25 cellular contexts compared by ENCODE assay signal in genomic region chrX:95117556-95117955, GRCh38.
A peak's percentile ranks its signal among the peaks of the same experiment; 100 is the strongest.
DNase-seq lines count a peak whose midpoint lies in the region; ATAC-seq, FAIRE-seq and TF ChIP-seq lines count a peak whose summit lies in the region.
"Had no signal": no experiment of that assay in that cellular context is flagged by ENCODE, and none has a peak within 500 bp of the region (broad histone marks: within the 10 kb centered on the region; RNA-seq: fewer than 3 reads in every experiment).

No MANE protein-coding gene starts in this region.

- intact Hi-C loops in mammary epithelial cell (cut with micrococcal nuclease) (no loop called here), breast epithelium (cut with DNase I; ENCODE audit: low total_unique reads) (no loop called here)

- H2AFZ ChIP-seq in mammary epithelial cell (ENCODE audit: low read depth, low read length): no peak overlapping the region

- H3K4me3 ChIP-seq in mammary epithelial cell (replicated peaks in 1 of 3; ENCODE audit: insufficient read depth in 1 of 3, low read depth in 2 of 3, low read length in 3 of 3) (no peak overlapping the region), breast epithelium (no peak overlapping the region), bronchial epithelial cell (ENCODE audit: low read depth, low read length) (no peak overlapping the region)
- H3K4me3 ChIP-seq: BLaER1, GM12878 had no signal

- H3K4me2 ChIP-seq in mammary epithelial cell (ENCODE audit: insufficient read depth, low read depth, low read length): no peak overlapping the region
- H3K4me2 ChIP-seq: BLaER1 had no signal

- dilution Hi-C loops in mammary epithelial cell (cut with HindIII; ENCODE audit: low sequenced_read_pairs): no loop called here

- H3K9me3 ChIP-seq in mammary epithelial cell (replicated peaks; ENCODE audit: insufficient read depth, low read length): no peaks in the 10 kb centered on the region
- H3K9me3 ChIP-seq in breast epithelium: peaks cover 3 to 17% of the 10 kb centered on the region in 2 donors
- H3K9me3 ChIP-seq: BE2C had no signal

- peaks cover 5% of the 10 kb centered on the region for H3K4me1 ChIP-seq in mammary epithelial cell (ENCODE audit: insufficient read depth, low read length)
- H3K4me1 ChIP-seq in breast epithelium: no peaks in the 10 kb centered on the region
- H3K4me1 ChIP-seq: BE2C, BLaER1 had no signal

- no peak for FAIRE-seq in bronchial epithelial cell (lab: Jason Lieb, UNC)
- FAIRE-seq: GM12878, GM12892, GM18507 had no signal

- peak; percentile 69 for DNase-seq in mammary epithelial cell
- DNase-seq in breast epithelium (ENCODE audit: low spot score in 2 of 2): no peak
- DNase-seq in bronchial epithelial cell (ENCODE audit: low read depth): peak; percentile 73
- DNase-seq in epithelial cell of prostate (ENCODE audit: low read depth, low spot score): peak; percentile 6
- no peak for DNase-seq in substantia nigra (lab: John Stamatoyannopoulos, UW)
- DNase-seq: ACHN; BE2C; C1 segment of cervical spinal cord; CD4-positive, alpha-beta memory T cell; CD4-positive, CD25-positive, alpha-beta regulatory T cell; CD8-positive, alpha-beta memory T cell; COR-L47; DMS 273 treated with DMSO at 0.1 percent for 48 hours; DMS153; DMS53; DMS79; DND-41; EL; GDM1 had no signal

- no peaks in the 10 kb centered on the region for H3K79me2 ChIP-seq in mammary epithelial cell (ENCODE audit: insufficient read depth, low read length)

- no peak for ATAC-seq in HG03457 (IDR thresholded peaks at IDR 0.05; ENCODE audit: unreplicated experiment)
- ATAC-seq: GM12878 had no signal

- TF ChIP-seq POLR2A in breast epithelium (IDR thresholded peaks at IDR 0.05): no peak

- H3K27ac ChIP-seq in mammary epithelial cell (ENCODE audit: insufficient read depth, low read depth, low read length) (no peak overlapping the region), breast epithelium (no peak overlapping the region), epithelial cell of prostate (no peak overlapping the region), substantia nigra (ENCODE audit: low read depth, low read length, poor library complexity, severe bottlenecking) (no peak overlapping the region)
- H3K27ac ChIP-seq: 22Rv1, BLaER1 had no signal

- CTCF ChIA-PET in mammary epithelial cell (lab: Charles Lee; ENCODE audit: low non-redundant PET): no interaction called here

- TF ChIP-seq CTCF in mammary epithelial cell (conservative IDR thresholded peaks at IDR 0.05 in 1 of 2, IDR thresholded peaks at IDR 0.05 in 1 of 2; ENCODE audit: extremely low read depth in 1 of 2, insufficient read depth in 1 of 2, low read depth in 1 of 2, low read length in 2 of 2) (no peak), breast epithelium (IDR thresholded peaks at IDR 0.05) (no peak), bronchial epithelial cell (IDR thresholded peaks at IDR 0.05; ENCODE audit: insufficient read depth, low read length, severe bottlenecking) (no peak)

- no TSS peak for BruUV-seq in mammary epithelial cell (replicated peaks; lab: Mats Ljungman, UMichigan)

- H3K27me3 ChIP-seq in mammary epithelial cell (ENCODE audit: insufficient read depth, low read length) (no peaks in the 10 kb centered on the region), breast epithelium (peaks cover 0 to 19% of the 10 kb centered on the region in 2 donors), bronchial epithelial cell (ENCODE audit: control insufficient read depth, insufficient read depth, low read length) (no peaks in the 10 kb centered on the region)
- H3K27me3 ChIP-seq: BE2C had no signal

- no peak overlapping the region for H3K9ac ChIP-seq in mammary epithelial cell (ENCODE audit: insufficient read depth, low read length)
- H3K9ac ChIP-seq: BLaER1 had no signal

- in situ Hi-C loops in mammary epithelial cell (cut with MboI; ENCODE audit: low sequenced_read_pairs in 2 of 2): no loop called here

- no peaks in the 10 kb centered on the region for H4K20me1 ChIP-seq in mammary epithelial cell (ENCODE audit: insufficient read depth, low read length)
- H4K20me1 ChIP-seq: BLaER1 had no signal

- no peaks in the 10 kb centered on the region for H3K36me3 ChIP-seq in mammary epithelial cell (ENCODE audit: insufficient read depth, low read length)
- H3K36me3 ChIP-seq in breast epithelium: no peaks in the 10 kb centered on the region
- no peaks in the 10 kb centered on the region for H3K36me3 ChIP-seq in bronchial epithelial cell (ENCODE audit: control insufficient read depth, insufficient read depth, low read length)
- H3K36me3 ChIP-seq: BE2C, BLaER1 had no signal

Comparison
In these comparisons a context has a peak if more than half of its experiments do, and no peak if none do; other contexts are left out.
1. DNase-seq: peak in mammary epithelial cell (single experiment), bronchial epithelial cell (single experiment) and epithelial cell of prostate (single experiment); none in breast epithelium (0 of 2) and substantia nigra (0 of 49).